Comparison of ENCODE assay signal across 27 cellular contexts in the genomic region with DNA sequence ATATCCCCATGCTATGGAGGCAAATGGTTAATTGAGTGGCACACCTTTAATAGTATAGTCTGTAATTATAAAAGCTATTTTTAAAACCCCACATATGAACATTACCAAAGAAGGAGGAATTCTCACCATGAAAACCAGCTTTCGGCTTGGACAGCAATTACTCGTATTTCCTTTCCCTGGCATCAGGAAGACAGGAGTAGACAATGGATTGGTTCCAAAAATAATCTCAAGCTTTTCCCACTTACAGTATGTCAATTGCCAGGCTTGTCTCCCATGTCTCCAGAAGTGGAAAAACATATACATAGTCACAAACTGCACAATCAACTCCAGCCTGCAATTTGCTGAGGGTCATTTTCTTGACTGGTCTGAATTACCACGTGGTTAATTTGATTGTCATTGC.
DNase-seq lines count a peak whose midpoint lies in the region; ATAC-seq, FAIRE-seq and TF ChIP-seq lines count a peak whose summit lies in the region.
"Had no signal": no experiment of that assay in that cellular context is flagged by ENCODE, and none has a peak within 500 bp of the region (broad histone marks: within the 10 kb centered on the region; RNA-seq: fewer than 3 reads in every experiment).

No MANE protein-coding gene starts in this region.

- H4K8ac ChIP-seq in mesendoderm (ENCODE audit: low read depth, low read length), result no peak overlapping the region

- H3K4me3 ChIP-seq in astrocyte (ENCODE audit: insufficient read depth, low read depth, low read length) (no peak overlapping the region), mesendoderm (ENCODE audit: low read length) (no peak overlapping the region)
- H3K4me3 ChIP-seq: dorsolateral prefrontal cortex, SJCRH30, testis had no signal

- H3K9ac ChIP-seq in astrocyte (ENCODE audit: low read length) (no peak overlapping the region), mesendoderm (ENCODE audit: low read length) (no peak overlapping the region)

- H3K27me3 ChIP-seq in astrocyte (ENCODE audit: insufficient read depth, low read length), result no peaks in the 10 kb centered on the region
- no peaks in the 10 kb centered on the region for H3K27me3 ChIP-seq in mesendoderm (ENCODE audit: insufficient read depth, low read length, poor library complexity)
- H3K27me3 ChIP-seq: dorsolateral prefrontal cortex, SJCRH30, testis had no signal

- no peaks in the 10 kb centered on the region for H3K36me3 ChIP-seq in astrocyte (ENCODE audit: insufficient read depth, low read length)
- H3K36me3 ChIP-seq in mesendoderm (ENCODE audit: control insufficient read depth, insufficient read depth, low read length), result no peaks in the 10 kb centered on the region
- H3K36me3 ChIP-seq: SJCRH30 had no signal

- H4K5ac ChIP-seq in mesendoderm (ENCODE audit: low read length), result no peak overlapping the region

- TF ChIP-seq EP300 in Ishikawa (IDR thresholded peaks at IDR 0.05; ENCODE audit: borderline replicate concordance), result no peak

- H3K9me3 ChIP-seq in astrocyte (ENCODE audit: insufficient read depth, low read depth, low read length), result no peaks in the 10 kb centered on the region
- H3K9me3 ChIP-seq: SJCRH30, testis had no signal

- H2AFZ ChIP-seq in astrocyte (ENCODE audit: low read depth, low read length), result no peak overlapping the region

- no peak for ATAC-seq in HG02970 (IDR thresholded peaks at IDR 0.05; ENCODE audit: low FRiP score, unreplicated experiment)
- ATAC-seq in GM19455 (IDR thresholded peaks at IDR 0.05; ENCODE audit: unreplicated experiment), result no peak
- no peak for ATAC-seq in HG03039 (IDR thresholded peaks at IDR 0.05; ENCODE audit: unreplicated experiment)
- ATAC-seq: natural killer cell treated with Interleukin-12 subunit alpha and Interleukin-12 subunit beta and Interleukin-15 and Interleukin-18, amount 100 ng/mL, for 72 hours; Panc1; stimulated activated effector memory CD8-positive, alpha-beta T cell treated with anti-CD3 and anti-CD28 coated beads, Interleukin-12 subunit alpha, Interleukin-12 subunit beta, amount 100 ng/mL, for 72 hours had no signal

- peak overlapping the region; percentile 78 for H3K18ac ChIP-seq in mesendoderm (ENCODE audit: low read length)

- peaks cover 37% of the 10 kb centered on the region for H3K4me1 Mint-ChIP-seq in astrocyte (ENCODE audit: low read depth, unreplicated experiment)

- no CpG with 5 or more reads among the region's 3 CpGs for WGBS in mesendoderm (ENCODE audit: extremely low coverage, insufficient coverage, low lambda C conversion rate)

- no peak overlapping the region for H3K23ac ChIP-seq in mesendoderm (ENCODE audit: low read length)

- H3K79me2 ChIP-seq in astrocyte (ENCODE audit: insufficient read depth, low read length), result no peaks in the 10 kb centered on the region
- H3K79me2 ChIP-seq in mesendoderm (ENCODE audit: control insufficient read depth, insufficient read depth, low read length), result no peaks in the 10 kb centered on the region

- H3K27ac Mint-ChIP-seq in astrocyte (ENCODE audit: unreplicated experiment), result no peak overlapping the region
- H3K27ac Mint-ChIP-seq: CD4-positive, alpha-beta memory T cell; natural killer cell treated with Interleukin-12 subunit alpha and Interleukin-12 subunit beta and Interleukin-15 and Interleukin-18, amount 100 ng/mL, for 72 hours; stimulated activated effector memory CD8-positive, alpha-beta T cell treated with anti-CD3 and anti-CD28 coated beads, Interleukin-12 subunit alpha, Interleukin-12 subunit beta, amount 100 ng/mL, for 72 hours had no signal

- H2BK15ac ChIP-seq in mesendoderm (replicated peaks; ENCODE audit: low read depth), result no peak overlapping the region

- TF ChIP-seq CTCF in astrocyte (IDR thresholded peaks at IDR 0.05; ENCODE audit: insufficient read depth, low read depth, low read length), result no peak

- FAIRE-seq in astrocyte (lab: Jason Lieb, UNC), result peak; percentile 17

- H3K27me3 Mint-ChIP-seq in astrocyte (ENCODE audit: low read depth, unreplicated experiment), result no peaks in the 10 kb centered on the region

- H2BK5ac ChIP-seq in mesendoderm (ENCODE audit: low read length), result no peak overlapping the region

- H3K79me1 ChIP-seq in mesendoderm (ENCODE audit: low read length), result peaks cover 9% of the 10 kb centered on the region

- H3K36me3 Mint-ChIP-seq in astrocyte (ENCODE audit: low read depth, unreplicated experiment), result peaks cover 4% of the 10 kb centered on the region
- H3K36me3 Mint-ChIP-seq: stimulated activated effector memory CD8-positive, alpha-beta T cell treated with anti-CD3 and anti-CD28 coated beads, Interleukin-12 subunit alpha, Interleukin-12 subunit beta, amount 100 ng/mL, for 72 hours had no signal

- no peak overlapping the region for H3K56ac ChIP-seq in mesendoderm (ENCODE audit: low read length)

- H3K27ac ChIP-seq in astrocyte (ENCODE audit: low read depth, low read length) (no peak overlapping the region), mesendoderm (ENCODE audit: low read depth, low read length) (no peak overlapping the region)
- H3K27ac ChIP-seq: dorsolateral prefrontal cortex, SJCRH30, testis, VCaP had no signal

- H2BK120ac ChIP-seq in mesendoderm (ENCODE audit: low read depth, low read length), result no peak overlapping the region

- DNase-seq in ELR (ENCODE audit: low read depth) (peak; percentile 17), astrocyte (ENCODE audit: low read depth) (no peak), mesendoderm (no peak)
- DNase-seq in activated CD4-positive, alpha-beta T cell treated with anti-CD3 and anti-CD28 coated beads, Interleukin-2, amount 50 U/mL, for 1 hour, result no peak
- DNase-seq: activated CD4-positive, alpha-beta T cell treated with anti-CD3 and anti-CD28 coated beads, Interleukin-2, amount 50 U/mL, for 48 hours; activated gamma-delta T cell treated with Interleukin-2 at 50 U/mL for 16 hours; amniotic stem cell; caudate nucleus; CD4-positive, alpha-beta memory T cell; DMS153; dorsolateral prefrontal cortex; foreskin melanocyte; Karpas-422; mesenchymal stem cell; NCI-H1092; posterior cingulate gyrus; SJCRH30; T-helper 2 cell; testis had no signal

- H4K20me1 ChIP-seq in astrocyte (ENCODE audit: insufficient read depth, low read length), result no peaks in the 10 kb centered on the region

- H3K4ac ChIP-seq in mesendoderm (ENCODE audit: low read depth, low read length), result peak overlapping the region; percentile 65

- H2AK5ac ChIP-seq in mesendoderm (ENCODE audit: low read length), result no peak overlapping the region

- H3K4me2 ChIP-seq in astrocyte (ENCODE audit: low read length) (peak overlapping the region; percentile 33), mesendoderm (ENCODE audit: low read length) (no peak overlapping the region)

- no peak overlapping the region for H3K4me3 Mint-ChIP-seq in astrocyte (ENCODE audit: unreplicated experiment)
- H3K4me3 Mint-ChIP-seq: CD4-positive, alpha-beta memory T cell; natural killer cell treated with Interleukin-12 subunit alpha and Interleukin-12 subunit beta and Interleukin-15 and Interleukin-18, amount 100 ng/mL, for 72 hours; stimulated activated effector memory CD8-positive, alpha-beta T cell treated with anti-CD3 and anti-CD28 coated beads, Interleukin-12 subunit alpha, Interleukin-12 subunit beta, amount 100 ng/mL, for 72 hours had no signal

- H3K4me1 ChIP-seq in astrocyte (ENCODE audit: insufficient read depth, low read length), result peaks cover 20% of the 10 kb centered on the region
- H3K4me1 ChIP-seq in mesendoderm (ENCODE audit: control insufficient read depth, low read depth, low read length), result peaks cover 26% of the 10 kb centered on the region

- H3K9me3 Mint-ChIP-seq in astrocyte (ENCODE audit: unreplicated experiment), result peaks cover 5% of the 10 kb centered on the region

- no peak for TF ChIP-seq RAD21 in Ishikawa (IDR thresholded peaks at IDR 0.05; ENCODE audit: low read depth)

TF ChIP-seq in Ishikawa, 13 proteins besides CTCF, POLR2A, EP300 and RAD21:
- TF ChIP-seq TAF1 (IDR thresholded peaks at IDR 0.05; ENCODE audit: low read depth), result no peak
- TF ChIP-seq, protein P1, sequence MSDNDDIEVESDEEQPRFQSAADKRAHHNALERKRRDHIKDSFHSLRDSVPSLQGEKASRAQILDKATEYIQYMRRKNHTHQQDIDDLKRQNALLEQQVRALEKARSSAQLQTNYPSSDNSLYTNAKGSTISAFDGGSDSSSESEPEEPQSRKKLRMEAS (IDR thresholded peaks at IDR 0.05), result peak; percentile 39; the same call in 1 of the 2 replicates
- TF ChIP-seq ZBTB7A (IDR thresholded peaks at IDR 0.05; ENCODE audit: low read depth), result no peak
